2 cellular contexts compared by ENCODE assay signal in the genomic region with DNA sequence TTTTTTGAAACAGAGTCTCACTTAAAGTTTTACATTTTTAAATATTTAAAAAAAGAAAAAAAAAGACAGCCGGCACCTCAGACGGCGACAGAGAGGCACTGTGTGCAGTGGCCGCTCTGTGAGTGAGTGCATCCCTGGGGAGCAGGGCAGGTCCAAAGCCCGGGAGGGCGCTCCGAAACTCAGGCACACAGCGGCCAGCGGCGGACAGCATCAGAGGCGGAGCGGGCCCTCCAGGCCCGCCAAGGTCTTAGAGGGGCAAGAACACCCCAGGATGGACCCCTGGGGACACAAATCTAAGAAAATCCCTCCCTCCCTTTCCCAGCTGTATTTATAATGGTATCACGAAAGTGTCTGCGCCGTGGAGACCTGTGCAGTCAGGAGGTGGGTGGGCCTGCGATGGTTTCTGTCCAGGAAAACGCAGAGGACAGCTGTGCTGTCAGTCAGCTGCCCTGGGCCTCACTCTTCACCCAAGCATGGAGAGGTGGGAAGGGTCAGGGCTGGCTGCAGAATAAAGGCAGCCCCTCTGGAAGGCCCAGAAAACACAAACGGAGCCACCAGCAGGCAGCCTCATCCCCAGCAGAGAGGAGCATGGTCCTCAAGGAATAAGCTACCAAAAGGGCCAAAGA.
TF ChIP-seq lines count a peak whose summit lies in the region.

No MANE protein-coding gene starts in this region.

TF ChIP-seq in WTC11, 78 proteins besides CTCF, POLR2A, EP300 and RAD21:
- TF ChIP-seq SOX15 (CRISPR knock-in tag; IDR thresholded peaks at IDR 0.05) = no peak
- no peak for TF ChIP-seq FOXP1 (CRISPR knock-in tag; IDR thresholded peaks at IDR 0.05; ENCODE audit: borderline replicate concordance)

TF ChIP-seq in HepG2, 621 proteins besides CTCF, POLR2A, EP300 and RAD21:
- TF ChIP-seq NKX3-1 (CRISPR knock-in tag; IDR thresholded peaks at IDR 0.05) = no peak
- TF ChIP-seq KMT2A (CRISPR knock-in tag; IDR thresholded peaks at IDR 0.05) = no peak
- no peak for TF ChIP-seq ZNF629 (CRISPR knock-in tag; conservative IDR thresholded peaks at IDR 0.05)
- TF ChIP-seq, protein P1, sequence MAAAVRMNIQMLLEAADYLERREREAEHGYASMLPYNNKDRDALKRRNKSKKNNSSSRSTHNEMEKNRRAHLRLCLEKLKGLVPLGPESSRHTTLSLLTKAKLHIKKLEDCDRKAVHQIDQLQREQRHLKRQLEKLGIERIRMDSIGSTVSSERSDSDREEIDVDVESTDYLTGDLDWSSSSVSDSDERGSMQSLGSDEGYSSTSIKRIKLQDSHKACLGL (CRISPR knock-in tag; IDR thresholded peaks at IDR 0.05) = no peak
- TF ChIP-seq ZNF230 (CRISPR knock-in tag; IDR thresholded peaks at IDR 0.05) = no peak
- TF ChIP-seq, protein P2, sequence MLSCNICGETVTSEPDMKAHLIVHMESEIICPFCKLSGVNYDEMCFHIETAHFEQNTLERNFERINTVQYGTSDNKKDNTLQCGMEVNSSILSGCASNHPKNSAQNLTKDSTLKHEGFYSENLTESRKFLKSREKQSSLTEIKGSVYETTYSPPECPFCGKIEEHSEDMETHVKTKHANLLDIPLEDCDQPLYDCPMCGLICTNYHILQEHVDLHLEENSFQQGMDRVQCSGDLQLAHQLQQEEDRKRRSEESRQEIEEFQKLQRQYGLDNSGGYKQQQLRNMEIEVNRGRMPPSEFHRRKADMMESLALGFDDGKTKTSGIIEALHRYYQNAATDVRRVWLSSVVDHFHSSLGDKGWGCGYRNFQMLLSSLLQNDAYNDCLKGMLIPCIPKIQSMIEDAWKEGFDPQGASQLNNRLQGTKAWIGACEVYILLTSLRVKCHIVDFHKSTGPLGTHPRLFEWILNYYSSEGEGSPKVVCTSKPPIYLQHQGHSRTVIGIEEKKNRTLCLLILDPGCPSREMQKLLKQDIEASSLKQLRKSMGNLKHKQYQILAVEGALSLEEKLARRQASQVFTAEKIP (CRISPR knock-in tag; IDR thresholded peaks at IDR 0.05; ENCODE audit: borderline replicate concordance) = no peak
- no peak for TF ChIP-seq ZNF780A (CRISPR knock-in tag; IDR thresholded peaks at IDR 0.05)
- TF ChIP-seq ZNF350 (CRISPR knock-in tag; IDR thresholded peaks at IDR 0.05; ENCODE audit: borderline replicate concordance, low read depth) = 0 out of 2 replicates have a peak, but pooled peaks have one; percentile 17
- TF ChIP-seq TRIM24 (CRISPR knock-in tag; IDR thresholded peaks at IDR 0.05) = no peak
TF ChIP-seq in HepG2: peak in this region for 1.
